24 cellular contexts compared by ENCODE assay signal in genomic region chr7:7449055-7449454, GRCh38.
A peak's percentile ranks its signal among the peaks of the same experiment; 100 is the strongest.
DNase-seq lines count a peak whose midpoint lies in the region; ATAC-seq and TF ChIP-seq lines count a peak whose summit lies in the region.
"Had no signal": no experiment of that assay in that cellular context is flagged by ENCODE, and none has a peak within 500 bp of the region (broad histone marks: within the 10 kb centered on the region; RNA-seq: fewer than 3 reads in every experiment).

No MANE protein-coding gene starts in this region.

- in situ Hi-C loops in astrocyte of the spinal cord (cut with HindIII; ENCODE audit: low sequenced_read_pairs): no loop called here

- ATAC-seq in HG03097 (IDR thresholded peaks at IDR 0.05; ENCODE audit: low FRiP score, unreplicated experiment): no peak
- ATAC-seq: CD8-positive, alpha-beta T cell; GM12878; T-cell had no signal

- DNase-seq in DMS 273 (lab: John Stamatoyannopoulos, UW; ENCODE audit: unreplicated experiment) (peak; percentile 12), DMS 273 treated with DMSO at 0.1 percent for 48 hours (lab: John Stamatoyannopoulos, UW) (no peak), NCI-H748 (lab: John Stamatoyannopoulos, UW; ENCODE audit: unreplicated experiment) (peak; percentile 25), NCI-H748 treated with DMSO at 0.1 percent for 48 hours (lab: John Stamatoyannopoulos, UW) (no peak), astrocyte of the spinal cord (ENCODE audit: low read depth, low spot score) (peak; percentile 12), NOMO-1 treated with dmso at 0.1 percent for 144 hours (lab: John Stamatoyannopoulos, UW; ENCODE audit: unreplicated experiment) (no peak), iPS-NIHi11 (ENCODE audit: low spot score) (no peak)
- DNase-seq: Calu3; CD8-positive, alpha-beta T cell; DND-41; H9; HFFc6; NCI-H1436 treated with DMSO at 0.1 percent for 48 hours; NCI-H1930; NCI-H2171; NCI-H446; NCI-H526; NK-92 treated with Interleukin-12 subunit alpha and Interleukin-12 subunit beta, amount 100 ng/mL, for 24 hours; Peyer's patch; SJCRH30; T-cell had no signal

- TF ChIP-seq CTCF in astrocyte of the spinal cord (IDR thresholded peaks at IDR 0.05; ENCODE audit: low read depth, low read length): no peak

- H3K4me3 ChIP-seq in astrocyte of the spinal cord (ENCODE audit: low read depth, low read length): no peak overlapping the region
- H3K4me3 ChIP-seq: BLaER1 treated with 17β-estradiol and CSF1 and Interleukin-3, amounts not matched to agents 10 nM and 100 nM; GM12878; Peyer's patch; SJCRH30 had no signal

Comparison
In these comparisons a context has a peak if more than half of its experiments do, and no peak if none do; other contexts are left out.
1. DNase-seq: peak in DMS 273 (single experiment), NCI-H748 (single experiment) and astrocyte of the spinal cord (single experiment); none in DMS 273 treated with DMSO at 0.1 percent for 48 hours (single experiment), NCI-H748 treated with DMSO at 0.1 percent for 48 hours (single experiment), NOMO-1 treated with dmso at 0.1 percent for 144 hours (single experiment) and iPS-NIHi11 (single experiment).